Comparison of ENCODE assay signal across 21 cellular contexts in the genomic region with DNA sequence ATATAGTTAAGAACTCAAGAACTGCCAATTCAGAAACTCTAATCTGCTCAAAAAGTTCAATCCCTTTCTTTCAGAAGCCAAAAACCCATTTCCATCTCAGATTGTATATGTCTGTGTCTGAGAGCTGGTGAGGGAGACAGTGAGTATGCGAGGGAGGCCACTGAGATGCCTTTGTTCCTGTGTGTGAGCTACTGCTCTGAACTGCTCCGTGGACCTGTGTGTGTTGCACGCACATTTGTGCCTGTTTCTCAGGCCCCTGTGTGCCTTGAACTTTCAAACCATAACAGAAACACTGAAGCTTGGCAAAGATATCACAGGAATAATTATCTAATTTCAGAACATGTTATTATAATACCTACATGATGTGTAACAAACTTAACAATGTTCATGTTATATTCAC. TPM values are rescaled to one million over a fixed set of nuclear protein-coding genes. Genes with fewer than 3 reads are reported as not detected.
A peak's percentile ranks its signal among the peaks of the same experiment; 100 is the strongest.
DNase-seq lines count a peak whose midpoint lies in the region; ATAC-seq, FAIRE-seq and TF ChIP-seq lines count a peak whose summit lies in the region.
"Had no signal": no experiment of that assay in that cellular context is flagged by ENCODE, and none has a peak within 500 bp of the region (broad histone marks: within the 10 kb centered on the region; RNA-seq: fewer than 3 reads in every experiment).

No MANE protein-coding gene starts in this region.

- 4% methylated on average over 3 of the region's 3 CpGs for WGBS in HepG2 (ENCODE audit: low lambda C conversion rate)
- WGBS in right lobe of liver (ENCODE audit: insufficient coverage, low coverage, low lambda C conversion rate, missing lambda C conversion rate): 73% methylated on average over 2 of the region's 3 CpGs
- WGBS in gastroesophageal sphincter (ENCODE audit: low coverage in 1 of 2), 2 donors: 53 to 83% methylated on average over 2 to 3 of the region's 3 CpGs

- H3K4me3 ChIP-seq in HepG2 (replicated peaks in 1 of 3; ENCODE audit: insufficient read depth in 1 of 3, low read depth in 2 of 3, low read length in 3 of 3): no peak overlapping the region
- no peak overlapping the region for H3K4me3 ChIP-seq in right lobe of liver
- no peak overlapping the region for H3K4me3 ChIP-seq in gastroesophageal sphincter
- no peak overlapping the region for H3K4me3 ChIP-seq in vagina
- no peak overlapping the region for H3K4me3 ChIP-seq in left lung
- H3K4me3 ChIP-seq: adrenal gland, suprapubic skin had no signal

- TF ChIP-seq CTCF in HepG2 (CRISPR knock-in tag; IDR thresholded peaks at IDR 0.05): no peak
- TF ChIP-seq CTCF in right lobe of liver (IDR thresholded peaks at IDR 0.05): no peak
- TF ChIP-seq CTCF in gastroesophageal sphincter (IDR thresholded peaks at IDR 0.05): no peak
- TF ChIP-seq CTCF in progenitor cell of endocrine pancreas (IDR thresholded peaks at IDR 0.05; ENCODE audit: unreplicated experiment): no peak
- no peak for TF ChIP-seq CTCF in vagina (IDR thresholded peaks at IDR 0.05)
- TF ChIP-seq CTCF in left lung (IDR thresholded peaks at IDR 0.05): no peak

- peaks cover 20% of the 10 kb centered on the region for H3K79me2 ChIP-seq in HepG2 (ENCODE audit: insufficient read depth, low read length)

- H3K4me2 ChIP-seq in HepG2 (ENCODE audit: low read depth, low read length): peak overlapping the region; percentile 100

- no peak for FAIRE-seq in HepG2 (lab: Jason Lieb, UNC)
- FAIRE-seq: small intestine had no signal

- H3K36me3 ChIP-seq in HepG2 (replicated peaks in 1 of 2; ENCODE audit: control insufficient read depth in 1 of 2, insufficient read depth in 2 of 2, low read length in 2 of 2) (no peaks in the 10 kb centered on the region), right lobe of liver (no peaks in the 10 kb centered on the region), gastroesophageal sphincter (no peaks in the 10 kb centered on the region), vagina (no peaks in the 10 kb centered on the region), left lung (no peaks in the 10 kb centered on the region)
- H3K36me3 ChIP-seq: adrenal gland, suprapubic skin had no signal

- H4K20me1 ChIP-seq in HepG2 (ENCODE audit: insufficient read depth, low read length): peaks cover 7% of the 10 kb centered on the region

- no TSS peak for BruUV-seq in HepG2 (replicated peaks; lab: Mats Ljungman, UMichigan)

- H2AFZ ChIP-seq in HepG2 (ENCODE audit: low read length): no peak overlapping the region

- H3K9me3 Mint-ChIP-seq in progenitor cell of endocrine pancreas (ENCODE audit: low read depth): no peaks in the 10 kb centered on the region
- H3K9me3 Mint-ChIP-seq: activated CD4-positive, alpha-beta T cell treated with anti-CD3 and anti-CD28 coated beads, Interleukin-2, amount 10 ng/mL, durations not matched to agents 7 days and 5 days had no signal

- peak overlapping the region; percentile 91 for H3K27ac Mint-ChIP-seq in progenitor cell of endocrine pancreas
- H3K27ac Mint-ChIP-seq: activated CD4-positive, alpha-beta T cell treated with anti-CD3 and anti-CD28 coated beads, Interleukin-2, amount 10 ng/mL, durations not matched to agents 7 days and 5 days had no signal

- TF ChIP-seq POLR2A in HepG2 (IDR thresholded peaks at IDR 0.05; ENCODE audit: insufficient read depth in 1 of 2, low read depth in 2 of 2, low read length in 2 of 2) (no peak), right lobe of liver (IDR thresholded peaks at IDR 0.05) (no peak), gastroesophageal sphincter (IDR thresholded peaks at IDR 0.05) (no peak), vagina (IDR thresholded peaks at IDR 0.05) (no peak)

- CTCF ChIA-PET in HepG2 (lab: Yijun Ruan, JAX; ENCODE audit: low intra/inter-chr PET ratio, low total read pairs): no interaction called here

- peaks cover 39% of the 10 kb centered on the region for H3K4me1 Mint-ChIP-seq in progenitor cell of endocrine pancreas (ENCODE audit: low read depth)
- H3K4me1 Mint-ChIP-seq: activated CD4-positive, alpha-beta T cell treated with anti-CD3 and anti-CD28 coated beads, Interleukin-2, amount 10 ng/mL, durations not matched to agents 7 days and 5 days had no signal

- H3K27ac ChIP-seq in HepG2 (ENCODE audit: extremely low read length, insufficient read depth, low read length) (no peak overlapping the region), right lobe of liver (no peak overlapping the region), gastroesophageal sphincter (peak overlapping the region in 3 of 4 donors; percentile 84 to 97 (median 91)), vagina (peak overlapping the region; percentile 85), left lung (no peak overlapping the region)
- H3K27ac ChIP-seq: suprapubic skin had no signal

- no peak for DNase-seq in HepG2 (ENCODE audit: low spot score)
- no peak for DNase-seq in right lobe of liver
- DNase-seq in progenitor cell of endocrine pancreas (ENCODE audit: low spot score, unreplicated experiment): no peak
- DNase-seq in vagina (ENCODE audit: extremely low spot score in 2 of 2): no peak
- no peak for DNase-seq in left lung
- no peak for DNase-seq in GM03348 (ENCODE audit: low spot score)
- DNase-seq: activated CD4-positive, alpha-beta T cell treated with anti-CD3 and anti-CD28 coated beads, Interleukin-2, amount 10 ng/mL, durations not matched to agents 7 days and 5 days; activated CD8-positive, alpha-beta memory T cell treated with anti-CD3 and anti-CD28 coated beads, Interleukin-2, amount 50 U/mL, for 48 hours; activated gamma-delta T cell treated with Interleukin-2 at 50 U/mL for 16 hours; Caco-2; effector CD8-positive, alpha-beta T cell; GOT3; NCI-H1048; NCI-H2107; OCI-M1; small intestine; T-helper 1 cell had no signal

- POLR2A ChIA-PET in HepG2 (lab: Yijun Ruan, JAX): interaction anchor here (0.8 to 6.7 kb wide), 12 partner anchors 14 to 218 kb away, joined by 3 to 203 read pairs (median 4); no protein-coding TSS in a partner anchor

- H3K9ac ChIP-seq in HepG2 (ENCODE audit: insufficient read depth, low read depth, low read length): no peak overlapping the region

- peaks cover 8% of the 10 kb centered on the region for H3K27me3 Mint-ChIP-seq in progenitor cell of endocrine pancreas

- peak overlapping the region; percentile 59 for H3K4me3 Mint-ChIP-seq in progenitor cell of endocrine pancreas (ENCODE audit: low read depth)

- intact Hi-C loops in HepG2 (cut with micrococcal nuclease; ENCODE audit: unreplicated experiment) (loop anchor here (5.0 kb wide), 1 partner anchor 92 kb away; no protein-coding TSS in a partner anchor), right lobe of liver (cut with DNase I) (no loop called here), vagina (cut with DNase I) (no loop called here), left lung (cut with DNase I) (no loop called here)

- TF ChIP-seq EP300 in HepG2 (IDR thresholded peaks at IDR 0.05; ENCODE audit: low read depth in 2 of 2, low read length in 2 of 2) (no peak), HepG2 (CRISPR knock-in tag; IDR thresholded peaks at IDR 0.05; ENCODE audit: borderline replicate concordance) (no peak), gastroesophageal sphincter (IDR thresholded peaks at IDR 0.05) (no peak)

- H3K4me1 ChIP-seq in HepG2 (ENCODE audit: insufficient read depth, low read length) (peaks cover 50% of the 10 kb centered on the region), right lobe of liver (peaks cover 0 to 25% (median 5%) of the 10 kb centered on the region in 4 donors), gastroesophageal sphincter (peaks cover 0 to 36% (median 8%) of the 10 kb centered on the region in 3 donors), vagina (peaks cover 19% of the 10 kb centered on the region), left lung (peaks cover 5 to 9% of the 10 kb centered on the region in 2 donors)

- H3K36me3 Mint-ChIP-seq in progenitor cell of endocrine pancreas (ENCODE audit: insufficient read depth): peaks cover 1% of the 10 kb centered on the region

- peak; percentile 4; the same call in 1 of the 3 replicates for ATAC-seq in HepG2
- no peak for ATAC-seq in right lobe of liver
- no peak for ATAC-seq in gastroesophageal sphincter
- ATAC-seq in left lung: no peak
- ATAC-seq in HG02571 (IDR thresholded peaks at IDR 0.05; ENCODE audit: unreplicated experiment): no peak

- in situ Hi-C loops in HepG2 (cut with HindIII; ENCODE audit: extremely low pct_ligation_motif_present, low pct_unique_long_range_greater_than_20kb): no loop called here

- H3K27me3 ChIP-seq in HepG2 (ENCODE audit: control insufficient read depth in 1 of 2, insufficient read depth in 2 of 2, low read length in 2 of 2): peaks cover 0 to 52% of the 10 kb centered on the region in 2 experiments; a peak in 3 of 5 replicates
- H3K27me3 ChIP-seq in right lobe of liver: no peaks in the 10 kb centered on the region
- no peaks in the 10 kb centered on the region for H3K27me3 ChIP-seq in gastroesophageal sphincter
- no peaks in the 10 kb centered on the region for H3K27me3 ChIP-seq in vagina
- H3K27me3 ChIP-seq in left lung: peaks cover 0 to 68% of the 10 kb centered on the region in 2 donors
- H3K27me3 ChIP-seq: adrenal gland had no signal

- H3K9me3 ChIP-seq in HepG2 (ENCODE audit: low read length): no peaks in the 10 kb centered on the region
- no peaks in the 10 kb centered on the region for H3K9me3 ChIP-seq in right lobe of liver
- no peaks in the 10 kb centered on the region for H3K9me3 ChIP-seq in gastroesophageal sphincter
- H3K9me3 ChIP-seq in vagina: no peaks in the 10 kb centered on the region
- H3K9me3 ChIP-seq in left lung: no peaks in the 10 kb centered on the region
- H3K9me3 ChIP-seq: adrenal gland, Caco-2, suprapubic skin had no signal

- TF ChIP-seq RAD21 in HepG2 (CRISPR knock-in tag; IDR thresholded peaks at IDR 0.05): no peak

RNA-seq across cellular contexts. Expression of a gene that starts 2.4 kb away (rescaled TPM):
- total RNA-seq in HepG2 (2016; rRNA removed; fragmentation: Illumina TruSeq; extraction: Trizol) (28.5 and 52.6 TPM in 2 replicates), right lobe of liver (10 to 100 TPM in 4 of 6 experiments, 1 to 10 TPM in 2; 8.2 to 20.9 (median 12.3) TPM), gastroesophageal sphincter (100 to 1,000 TPM in 3 of 4 donors, 10 to 100 TPM in 1; 89.0 to 277 (median 194) TPM), progenitor cell of endocrine pancreas (334 and 335 TPM in 2 replicates), vagina (146 TPM), left lung (10 to 100 TPM; 63.1 to 68.2 TPM)
- total RNA-seq in HepG2 (2016; cell fraction: cytosol; rRNA removed; fragmentation: Illumina TruSeq; extraction: Trizol; ENCODE audit: low read depth): 29.8 and 32.7 TPM in 2 replicates
- 26.0 and 48.3 TPM in 2 replicates for total RNA-seq in HepG2 (2016; cell fraction: insoluble cytoplasmic fraction; rRNA removed; fragmentation: Illumina TruSeq; extraction: Trizol)
- 54.4 and 56.9 TPM in 2 replicates for total RNA-seq in HepG2 (2016; cell fraction: membrane; rRNA removed; fragmentation: Illumina TruSeq; extraction: Trizol)
- 54.4 and 55.1 TPM in 2 replicates for total RNA-seq in HepG2 (2016; cell fraction: nucleus; rRNA removed; fragmentation: Illumina TruSeq; extraction: Trizol)
- polyA plus RNA-seq in HepG2 (2011; rRNA removed): 58.8 and 61.3 TPM in 2 replicates
- 38.5 and 60.7 TPM in 2 replicates for polyA plus RNA-seq in HepG2 (2011; cell fraction: cytosol; rRNA removed)
- polyA plus RNA-seq in HepG2 (2011; cell fraction: nucleus; rRNA removed): 143 and 171 TPM in 2 replicates
- 40.4 and 41.4 TPM in 2 replicates for polyA plus RNA-seq in HepG2 (2012)
- 17.4 and 18.8 TPM in 2 replicates for polyA plus RNA-seq in HepG2 (2016; cell fraction: cytosol; fragmentation: Illumina TruSeq; extraction: Trizol; ENCODE audit: low read depth)
- polyA plus RNA-seq in HepG2 (2016; cell fraction: insoluble cytoplasmic fraction; fragmentation: Illumina TruSeq; extraction: Trizol; ENCODE audit: low read depth): 22.6 and 27.6 TPM in 2 replicates
- 33.9 and 35.9 TPM in 2 replicates for polyA plus RNA-seq in HepG2 (2016; cell fraction: membrane; fragmentation: Illumina TruSeq; extraction: Trizol; ENCODE audit: low read depth)
- polyA plus RNA-seq in HepG2 (2016; cell fraction: nucleus; fragmentation: Illumina TruSeq; extraction: Trizol; ENCODE audit: insufficient read depth, low read depth): 102 and 113 TPM in 2 replicates
- polyA minus RNA-seq in HepG2 (2011; rRNA and poly(A)+ RNA removed; ENCODE audit: low replicate concordance): 71.1 and 76.2 TPM in 2 replicates
- polyA minus RNA-seq in HepG2 (2011; cell fraction: cytosol; rRNA and poly(A)+ RNA removed): 18.8 and 24.4 TPM in 2 replicates
- 23.2 and 26.8 TPM in 2 replicates for polyA minus RNA-seq in HepG2 (2011; cell fraction: nucleus; rRNA and poly(A)+ RNA removed)
- total RNA-seq: activated CD4-positive, alpha-beta T cell treated with anti-CD3 and anti-CD28 coated beads, Interleukin-2, amount 10 ng/mL, durations not matched to agents 7 days and 5 days had no signal

Comparison
In these comparisons a context has a peak if more than half of its experiments do, and no peak if none do; other contexts are left out.
1. H3K27ac ChIP-seq: peak in gastroesophageal sphincter (3 of 4) and vagina (single experiment); none in HepG2 (single experiment), right lobe of liver (0 of 3) and left lung (0 of 2).